ENCODE assay signal across 7 cellular contexts in the genomic region with DNA sequence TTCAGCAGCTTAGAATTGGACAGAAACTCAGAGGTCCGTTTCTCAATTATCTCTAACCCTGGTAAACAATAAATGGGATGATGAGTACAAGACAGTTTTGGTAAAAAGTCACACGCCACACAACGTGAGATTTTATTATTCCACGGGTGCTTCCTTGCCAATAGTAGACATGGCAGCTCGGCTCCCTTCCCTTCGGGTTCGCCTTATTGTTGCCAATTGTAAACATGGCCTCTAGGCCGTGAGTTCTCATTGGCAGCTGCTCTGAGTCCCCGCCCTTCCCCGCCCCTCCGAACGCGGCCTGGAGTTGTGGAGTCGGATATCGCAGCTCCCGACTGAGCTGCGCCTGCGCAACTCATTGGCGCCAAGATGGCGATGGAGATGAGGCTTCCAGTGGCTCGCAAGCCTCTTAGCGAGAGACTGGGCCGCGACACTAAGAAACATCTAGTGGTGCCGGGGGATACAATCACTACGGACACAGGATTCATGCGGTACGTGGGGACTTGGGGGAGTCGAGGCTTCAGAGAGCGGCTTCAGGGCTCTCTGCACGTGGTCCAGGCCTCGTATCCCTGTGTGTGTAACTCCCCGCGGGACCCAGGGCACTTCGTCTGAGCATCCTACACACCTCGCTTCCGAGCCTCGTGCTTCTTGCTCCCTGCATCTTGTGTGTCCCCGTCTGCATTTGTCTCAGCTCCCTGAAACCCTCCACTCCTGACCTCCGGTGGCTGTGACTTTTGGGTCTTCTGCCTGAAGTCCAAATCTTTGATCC. TPM values are rescaled to one million over a fixed set of nuclear protein-coding genes. Genes with fewer than 3 reads are reported as not detected.
DNase-seq lines count a peak whose midpoint lies in the region; ATAC-seq and TF ChIP-seq lines count a peak whose summit lies in the region.

Gene EXOSC2, plus strand, starts transcription at position 355 of the 766 bp plus-strand sequence. Its CDS starts 12 bp downstream, at position 367.

- peaks cover 24% of the 10 kb centered on the region for H3K79me2 ChIP-seq in hepatocyte

- peak; percentile 85 for DNase-seq in NCI-H2081 treated with DMSO at 0.1 percent for 48 hours (lab: John Stamatoyannopoulos, UW)
- DNase-seq in T1000 (lab: John Stamatoyannopoulos, UW): peak; percentile 91
- DNase-seq in astrocyte of the hippocampus (ENCODE audit: low read depth, low spot score): peak; percentile 99
- DNase-seq in hepatocyte (ENCODE audit: low spot score): peak; percentile 99
- DNase-seq in retina: peak; percentile 94

- H3K4me3 ChIP-seq in hepatocyte: peak within 1 kb of the TSS; percentile 27

- H3K27ac ChIP-seq in hepatocyte: peak within 1 kb of the TSS; percentile 54

- peak within 1 kb of the TSS; percentile 83 for H3K4me2 ChIP-seq in hepatocyte

- H4K20me1 ChIP-seq in hepatocyte (ENCODE audit: insufficient read depth, poor library complexity, severe bottlenecking): no peaks in the 10 kb centered on the region

- under 1% methylated on average over 40 of the region's 40 CpGs for WGBS in hepatocyte (ENCODE audit: low lambda C conversion rate, missing lambda C conversion rate)

- TF ChIP-seq CTCF in hepatocyte (IDR thresholded peaks at IDR 0.05; ENCODE audit: poor library complexity): no peak

- no peaks in the 10 kb centered on the region for H3K9me2 ChIP-seq in hepatocyte (replicated peaks; ENCODE audit: insufficient read depth)

- peak; percentile 79 for ATAC-seq in GM18517 (IDR thresholded peaks at IDR 0.05; ENCODE audit: unreplicated experiment)
- ATAC-seq in HG03039 (IDR thresholded peaks at IDR 0.05; ENCODE audit: unreplicated experiment): peak; percentile 90

- no peaks in the 10 kb centered on the region for H3K27me3 ChIP-seq in hepatocyte

- H2AFZ ChIP-seq in hepatocyte: peak within 1 kb of the TSS; percentile 82

- H3K9me3 ChIP-seq in hepatocyte (ENCODE audit: low read depth): no peaks in the 10 kb centered on the region

- H3K36me3 ChIP-seq in hepatocyte (replicated peaks; ENCODE audit: insufficient read depth, low read depth): no peaks in the 10 kb centered on the region

- H3K4me1 ChIP-seq in hepatocyte (ENCODE audit: insufficient read depth): peaks cover 5% of the 10 kb centered on the region

RNA-seq across cellular contexts. Expression of gene EXOSC2, which starts in this region (rescaled TPM):
- total RNA-seq in hepatocyte: 19.5 and 24.3 TPM in 2 replicates
- polyA plus RNA-seq in hepatocyte: 10.7 and 13.0 TPM in 2 replicates

Comparison
In these comparisons a context has a peak if more than half of its experiments do, and no peak if none do; other contexts are left out.
1. Peak in every context shown above with its lines: DNase-seq, ATAC-seq, H3K4me3 ChIP-seq and H3K27ac ChIP-seq.